In genomic region chr3:127014536-127015281, GRCh38 we compare ENCODE assay signal across 1 cellular context.
TF ChIP-seq lines count a peak whose summit lies in the region.

No MANE protein-coding gene starts in this region.

TF ChIP-seq in GM23338, 12 proteins besides CTCF, POLR2A, EP300 and RAD21 (continued from another document):
- TF ChIP-seq ZNF462 (CRISPR knock-in tag; IDR thresholded peaks at IDR 0.05), result no peak
